Comparison of ENCODE assay signal across 27 cellular contexts in genomic region chr2:49931243-49931642, GRCh38.
"Had no signal": no experiment of that assay in that cellular context is flagged by ENCODE, and none has a peak within 500 bp of the region (broad histone marks: within the 10 kb centered on the region; RNA-seq: fewer than 3 reads in every experiment).

No MANE protein-coding gene starts in this region.

- ATAC-seq: activated CD4-positive, CD25-positive, alpha-beta regulatory T cell treated with anti-CD3 and anti-CD28 coated beads, Interleukin-2, amount 50 U/mL, for 24 hours; activated CD8-positive, alpha-beta T cell treated with anti-CD3 and anti-CD28 coated beads for 36 hours; activated T-cell treated with anti-CD3 and anti-CD28 coated beads, Interleukin-2, amount 50 U/mL, for 4 hours; activated T-helper 17 cell treated with anti-CD3 and anti-CD28 coated beads, Interleukin-2, amount 50 U/mL, for 72 hours; body of pancreas; T-cell had no signal

- DNase-seq: activated B cell treated with CpG ODN at 0.5 μM for 24 hours; activated CD4-positive, alpha-beta T cell treated with anti-CD3 and anti-CD28 coated beads for 48 hours; activated CD4-positive, alpha-beta T cell treated with anti-CD3 and anti-CD28 coated beads, Interleukin-2, amount 50 U/mL, for 1 hour; activated CD4-positive, alpha-beta T cell treated with anti-CD3 and anti-CD28 coated beads, Interleukin-2, amount 50 U/mL, for 48 hours; activated CD8-positive, alpha-beta memory T cell treated with anti-CD3 and anti-CD28 coated beads for 24 hours; activated CD8-positive, alpha-beta T cell treated with anti-CD3 and anti-CD28 coated beads for 36 hours; activated effector memory CD4-positive, alpha-beta T cell treated with Interleukin-2 at 50 U/mL for 16 hours; activated gamma-delta T cell treated with Interleukin-2 at 50 U/mL for 16 hours; activated naive CD4-positive, alpha-beta T cell treated with anti-CD3 and anti-CD28 coated beads, Interleukin-2, amount 50 U/mL, for 16 hours; activated naive CD4-positive, alpha-beta T cell treated with Interleukin-2 at 50 U/mL for 16 hours; activated T-cell treated with anti-CD3 and anti-CD28 coated beads, Interleukin-2, amount 50 U/mL, for 4 hours; amniotic stem cell; anterior cingulate cortex; body of pancreas; dorsolateral prefrontal cortex; effector memory CD4-positive, alpha-beta T cell; endodermal cell; foreskin fibroblast; head of caudate nucleus; SW 1271; T-cell; T1000; WERI-Rb-1 had no signal

- H3K4me3 ChIP-seq: body of pancreas, cardiac muscle cell, coronary artery, dorsolateral prefrontal cortex had no signal
